In the genomic region with DNA sequence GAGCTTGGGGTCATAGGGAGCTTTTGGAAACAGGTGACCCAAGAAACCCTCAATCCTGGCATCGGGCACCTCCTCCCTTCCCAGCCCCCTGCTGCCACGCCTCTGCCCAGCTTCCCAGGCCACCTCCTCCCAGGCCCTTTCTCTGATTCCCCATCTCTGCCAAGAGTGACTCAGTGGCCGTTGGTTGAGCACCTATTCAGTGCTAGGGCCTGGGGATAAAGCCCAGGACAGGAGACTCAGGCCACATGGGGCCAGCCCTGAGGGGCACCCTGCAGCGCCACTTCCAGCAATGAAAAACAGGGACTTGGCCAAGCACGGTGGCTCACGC, we compare ENCODE assay signal across 17 cellular contexts.
DNase-seq lines count a peak whose midpoint lies in the region; ATAC-seq and TF ChIP-seq lines count a peak whose summit lies in the region.
"Had no signal": no experiment of that assay in that cellular context is flagged by ENCODE, and none has a peak within 500 bp of the region (broad histone marks: within the 10 kb centered on the region; RNA-seq: fewer than 3 reads in every experiment).

No MANE protein-coding gene starts in this region.

- H2AFZ ChIP-seq in hepatocyte (no peak overlapping the region), trophoblast cell (ENCODE audit: insufficient read depth, low read length, poor library complexity) (no peak overlapping the region)

- H4K8ac ChIP-seq in trophoblast cell (ENCODE audit: low read depth, low read length), result no peak overlapping the region

- H4K12ac ChIP-seq in trophoblast cell (ENCODE audit: low read depth, low read length), result no peak overlapping the region

- intact Hi-C loops in Right ventricle myocardium superior (cut with DNase I) (no loop called here), cardiac septum (cut with DNase I) (no loop called here), transverse colon (cut with DNase I; ENCODE audit: low total_unique reads) (no loop called here)

- DNase-seq in Right ventricle myocardium superior (peak; percentile 17), cardiac septum (ENCODE audit: low spot score) (no peak), hepatocyte (ENCODE audit: low spot score) (no peak), trophoblast cell (no peak), transverse colon (no peak), kidney tubule cell (ENCODE audit: low spot score) (no peak), NCI-H510A (lab: John Stamatoyannopoulos, UW) (no peak)
- DNase-seq in activated CD4-positive, CD25-positive, alpha-beta regulatory T cell (lab: John Stamatoyannopoulos, UW), result no peak
- DNase-seq: activated CD4-positive, alpha-beta T cell treated with anti-CD3 and anti-CD28 coated beads for 1 hour; kidney glomerular epithelial cell; NCI-H1417 treated with DMSO at 0.1 percent for 48 hours; NCI-H2227 treated with DMSO at 0.1 percent for 48 hours; SK-N-SH; stimulated activated CD4-positive, alpha-beta T cell treated with anti-CD3 and anti-CD28 coated beads, Interleukin-2, amount 100 ng/mL, for 48 hours; T1000; testis had no signal

- WGBS in hepatocyte (ENCODE audit: low lambda C conversion rate, missing lambda C conversion rate), result 95% methylated on average over 6 of the region's 6 CpGs
- WGBS in trophoblast cell (ENCODE audit: extremely low coverage, insufficient coverage, insufficient read length), result no CpG with 5 or more reads among the region's 6 CpGs
- 82% methylated on average over 6 of the region's 6 CpGs; no CpG with 5 or more reads in 1 of the 2 donors for WGBS in transverse colon (ENCODE audit: low coverage in 1 of 2), 2 donors

- TF ChIP-seq CTCF in hepatocyte (IDR thresholded peaks at IDR 0.05; ENCODE audit: poor library complexity), result no peak
- TF ChIP-seq CTCF in transverse colon (IDR thresholded peaks at IDR 0.05), result no peak

- H3K4me1 ChIP-seq in hepatocyte (ENCODE audit: insufficient read depth), result peaks cover 88% of the 10 kb centered on the region
- H3K4me1 ChIP-seq in trophoblast cell (ENCODE audit: control insufficient read depth in 1 of 2, insufficient read depth in 2 of 2, low read length in 2 of 2), result peaks cover 13 to 24% of the 10 kb centered on the region in 2 experiments
- peaks cover 76 to 98% (median 84%) of the 10 kb centered on the region in 4 donors for H3K4me1 ChIP-seq in transverse colon

- no peak overlapping the region for H2BK120ac ChIP-seq in trophoblast cell (ENCODE audit: insufficient read depth, low read length, poor library complexity)

- H3K79me1 ChIP-seq in trophoblast cell (ENCODE audit: low read length), result peaks cover 3% of the 10 kb centered on the region

- H3K9ac ChIP-seq in trophoblast cell (ENCODE audit: low read length), result no peak overlapping the region
- H3K9ac ChIP-seq: SK-N-SH had no signal

- ATAC-seq in Right ventricle myocardium superior (ENCODE audit: poor library complexity), result no peak

- H2BK12ac ChIP-seq in trophoblast cell (ENCODE audit: low read length), result no peak overlapping the region

- no peak overlapping the region for H4K91ac ChIP-seq in trophoblast cell (ENCODE audit: low read depth, low read length)

- TF ChIP-seq EP300 in transverse colon (IDR thresholded peaks at IDR 0.05; ENCODE audit: low read depth), result no peak

- H3K4me3 ChIP-seq in hepatocyte (no peak overlapping the region), trophoblast cell (ENCODE audit: low read depth, low read length) (no peak overlapping the region), transverse colon (no peak overlapping the region)
- H3K4me3 ChIP-seq: ovary, testis had no signal

- H3K27me3 ChIP-seq in hepatocyte, result no peaks in the 10 kb centered on the region
- H3K27me3 ChIP-seq in trophoblast cell (ENCODE audit: insufficient read depth, low read length), result no peaks in the 10 kb centered on the region
- no peaks in the 10 kb centered on the region for H3K27me3 ChIP-seq in transverse colon
- H3K27me3 ChIP-seq: ovary, testis had no signal

- H3K27ac ChIP-seq in hepatocyte (peak overlapping the region; percentile 91), trophoblast cell (ENCODE audit: low read depth, low read length) (no peak overlapping the region), transverse colon (peak overlapping the region; percentile 87 to 96 (median 95))
- H3K27ac ChIP-seq: ovary, testis had no signal

- H3K79me2 ChIP-seq in hepatocyte (peaks cover 96% of the 10 kb centered on the region), trophoblast cell (ENCODE audit: control insufficient read depth, insufficient read depth, low read length, poor library complexity) (peaks cover 2% of the 10 kb centered on the region)

- no peaks in the 10 kb centered on the region for H3K36me3 ChIP-seq in hepatocyte (replicated peaks; ENCODE audit: insufficient read depth, low read depth)
- peaks cover 68 to 76% of the 10 kb centered on the region in 2 experiments for H3K36me3 ChIP-seq in trophoblast cell (ENCODE audit: control insufficient read depth in 1 of 2, insufficient read depth in 2 of 2, low read length in 2 of 2)
- H3K36me3 ChIP-seq in transverse colon, result no peaks in the 10 kb centered on the region
- H3K36me3 ChIP-seq: ovary had no signal

- peaks cover 88% of the 10 kb centered on the region for H4K20me1 ChIP-seq in hepatocyte (ENCODE audit: insufficient read depth, poor library complexity, severe bottlenecking)

- H3K9me2 ChIP-seq in hepatocyte (replicated peaks; ENCODE audit: insufficient read depth), result no peaks in the 10 kb centered on the region
- H3K9me2 ChIP-seq: SK-N-SH had no signal

- H3K23ac ChIP-seq in trophoblast cell (ENCODE audit: low read length), result no peak overlapping the region

- H3K14ac ChIP-seq in trophoblast cell (ENCODE audit: low read length), result no peak overlapping the region

- no peaks in the 10 kb centered on the region for H3K9me3 ChIP-seq in hepatocyte (ENCODE audit: low read depth)
- no peaks in the 10 kb centered on the region for H3K9me3 ChIP-seq in trophoblast cell (ENCODE audit: insufficient read depth, low read depth, low read length)
- no peaks in the 10 kb centered on the region for H3K9me3 ChIP-seq in transverse colon
- H3K9me3 ChIP-seq: ovary, SK-N-SH, testis had no signal

- no peak for TF ChIP-seq POLR2A in transverse colon (IDR thresholded peaks at IDR 0.05)

- H2BK5ac ChIP-seq in trophoblast cell (ENCODE audit: low read depth, low read length, poor library complexity), result no peak overlapping the region

- peak overlapping the region; percentile 44 for H3K18ac ChIP-seq in trophoblast cell (ENCODE audit: low read length)

- peak overlapping the region; percentile 35 for H3K4ac ChIP-seq in trophoblast cell (ENCODE audit: low read depth, low read length)

- H3K4me2 ChIP-seq in hepatocyte, result no peak overlapping the region
- no peak overlapping the region for H3K4me2 ChIP-seq in trophoblast cell (ENCODE audit: low read length)
- H3K4me2 ChIP-seq: SK-N-SH had no signal

- H2AK5ac ChIP-seq in trophoblast cell (ENCODE audit: low read length), result no peak overlapping the region

- in situ Hi-C loops in transverse colon (cut with MboI; ENCODE audit: low pct_ligation_motif_present in 1 of 4, low pct_unique_long_range_greater_than_20kb in 1 of 4, low sequenced_read_pairs in 3 of 4), result no loop called here
